ENCODE assay signal across 1 cellular context in the genomic region with DNA sequence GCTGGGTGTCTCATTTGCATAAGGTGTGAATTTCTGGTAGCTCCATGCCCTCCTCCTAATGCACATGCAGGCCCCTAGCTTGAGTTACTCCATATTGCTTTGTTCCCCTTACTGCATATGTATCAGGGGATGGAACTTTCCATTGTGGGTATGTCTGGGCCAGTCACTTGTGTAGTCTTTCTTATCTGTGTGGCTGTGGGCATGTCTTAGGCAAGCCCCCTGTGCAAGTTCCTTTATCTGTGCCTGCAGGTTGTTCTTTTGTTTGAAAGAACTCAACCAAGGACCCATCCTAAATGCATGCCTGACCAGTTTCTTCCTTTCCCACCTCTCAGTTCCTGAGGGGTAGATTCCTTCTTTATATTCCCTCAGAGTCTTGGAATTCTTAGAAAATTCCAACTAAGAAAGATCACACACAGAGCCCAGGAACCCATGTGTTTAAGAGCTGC.
TF ChIP-seq lines count a peak whose summit lies in the region.

No MANE protein-coding gene starts in this region.

TF ChIP-seq in WTC11, 78 proteins besides CTCF, POLR2A, EP300 and RAD21 (continued from another document):
- TF ChIP-seq, protein P1, sequence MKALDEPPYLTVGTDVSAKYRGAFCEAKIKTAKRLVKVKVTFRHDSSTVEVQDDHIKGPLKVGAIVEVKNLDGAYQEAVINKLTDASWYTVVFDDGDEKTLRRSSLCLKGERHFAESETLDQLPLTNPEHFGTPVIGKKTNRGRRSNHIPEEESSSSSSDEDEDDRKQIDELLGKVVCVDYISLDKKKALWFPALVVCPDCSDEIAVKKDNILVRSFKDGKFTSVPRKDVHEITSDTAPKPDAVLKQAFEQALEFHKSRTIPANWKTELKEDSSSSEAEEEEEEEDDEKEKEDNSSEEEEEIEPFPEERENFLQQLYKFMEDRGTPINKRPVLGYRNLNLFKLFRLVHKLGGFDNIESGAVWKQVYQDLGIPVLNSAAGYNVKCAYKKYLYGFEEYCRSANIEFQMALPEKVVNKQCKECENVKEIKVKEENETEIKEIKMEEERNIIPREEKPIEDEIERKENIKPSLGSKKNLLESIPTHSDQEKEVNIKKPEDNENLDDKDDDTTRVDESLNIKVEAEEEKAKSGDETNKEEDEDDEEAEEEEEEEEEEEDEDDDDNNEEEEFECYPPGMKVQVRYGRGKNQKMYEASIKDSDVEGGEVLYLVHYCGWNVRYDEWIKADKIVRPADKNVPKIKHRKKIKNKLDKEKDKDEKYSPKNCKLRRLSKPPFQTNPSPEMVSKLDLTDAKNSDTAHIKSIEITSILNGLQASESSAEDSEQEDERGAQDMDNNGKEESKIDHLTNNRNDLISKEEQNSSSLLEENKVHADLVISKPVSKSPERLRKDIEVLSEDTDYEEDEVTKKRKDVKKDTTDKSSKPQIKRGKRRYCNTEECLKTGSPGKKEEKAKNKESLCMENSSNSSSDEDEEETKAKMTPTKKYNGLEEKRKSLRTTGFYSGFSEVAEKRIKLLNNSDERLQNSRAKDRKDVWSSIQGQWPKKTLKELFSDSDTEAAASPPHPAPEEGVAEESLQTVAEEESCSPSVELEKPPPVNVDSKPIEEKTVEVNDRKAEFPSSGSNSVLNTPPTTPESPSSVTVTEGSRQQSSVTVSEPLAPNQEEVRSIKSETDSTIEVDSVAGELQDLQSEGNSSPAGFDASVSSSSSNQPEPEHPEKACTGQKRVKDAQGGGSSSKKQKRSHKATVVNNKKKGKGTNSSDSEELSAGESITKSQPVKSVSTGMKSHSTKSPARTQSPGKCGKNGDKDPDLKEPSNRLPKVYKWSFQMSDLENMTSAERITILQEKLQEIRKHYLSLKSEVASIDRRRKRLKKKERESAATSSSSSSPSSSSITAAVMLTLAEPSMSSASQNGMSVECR (CRISPR knock-in tag; IDR thresholded peaks at IDR 0.05; ENCODE audit: borderline replicate concordance) = no peak
- no peak for TF ChIP-seq NFATC4 (CRISPR knock-in tag; IDR thresholded peaks at IDR 0.05)
- TF ChIP-seq, protein P2, sequence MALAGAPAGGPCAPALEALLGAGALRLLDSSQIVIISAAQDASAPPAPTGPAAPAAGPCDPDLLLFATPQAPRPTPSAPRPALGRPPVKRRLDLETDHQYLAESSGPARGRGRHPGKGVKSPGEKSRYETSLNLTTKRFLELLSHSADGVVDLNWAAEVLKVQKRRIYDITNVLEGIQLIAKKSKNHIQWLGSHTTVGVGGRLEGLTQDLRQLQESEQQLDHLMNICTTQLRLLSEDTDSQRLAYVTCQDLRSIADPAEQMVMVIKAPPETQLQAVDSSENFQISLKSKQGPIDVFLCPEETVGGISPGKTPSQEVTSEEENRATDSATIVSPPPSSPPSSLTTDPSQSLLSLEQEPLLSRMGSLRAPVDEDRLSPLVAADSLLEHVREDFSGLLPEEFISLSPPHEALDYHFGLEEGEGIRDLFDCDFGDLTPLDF (CRISPR knock-in tag; IDR thresholded peaks at IDR 0.05) = no peak
- no peak for TF ChIP-seq ZNF396 (CRISPR knock-in tag; IDR thresholded peaks at IDR 0.05; ENCODE audit: borderline replicate concordance)
- TF ChIP-seq ATF1 (CRISPR knock-in tag; IDR thresholded peaks at IDR 0.05) = no peak
- no peak for TF ChIP-seq IRF2 (CRISPR knock-in tag; IDR thresholded peaks at IDR 0.05; ENCODE audit: borderline replicate concordance, low read depth)
- TF ChIP-seq KAT7 (CRISPR knock-in tag; IDR thresholded peaks at IDR 0.05; ENCODE audit: borderline replicate concordance) = no peak
- TF ChIP-seq NFYB (CRISPR knock-in tag; conservative IDR thresholded peaks at IDR 0.05; ENCODE audit: low read depth) = no peak
- TF ChIP-seq, protein P3, sequence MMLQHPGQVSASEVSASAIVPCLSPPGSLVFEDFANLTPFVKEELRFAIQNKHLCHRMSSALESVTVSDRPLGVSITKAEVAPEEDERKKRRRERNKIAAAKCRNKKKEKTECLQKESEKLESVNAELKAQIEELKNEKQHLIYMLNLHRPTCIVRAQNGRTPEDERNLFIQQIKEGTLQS (CRISPR knock-in tag; conservative IDR thresholded peaks at IDR 0.05) = no peak
TF ChIP-seq in WTC11: peak in this region for 0.
